ENCODE assay signal across 21 cellular contexts in genomic region chr1:36584874-36585759, GRCh38.
"Had no signal": no experiment of that assay in that cellular context is flagged by ENCODE, and none has a peak within 500 bp of the region (broad histone marks: within the 10 kb centered on the region; RNA-seq: fewer than 3 reads in every experiment).

No MANE protein-coding gene starts in this region.

- FAIRE-seq: bronchial epithelial cell, endothelial cell of umbilical vein had no signal

- H3K27me3 ChIP-seq: ascending aorta had no signal

- H3K4me3 ChIP-seq: ascending aorta, esophagus muscularis mucosa, gastroesophageal sphincter, heart right ventricle, mucosa of descending colon, spleen had no signal

- ATAC-seq: activated T-cell treated with anti-CD3 and anti-CD28 coated beads, Interleukin-2, amount 50 U/mL, for 72 hours; gastroesophageal sphincter; heart right ventricle; mucosa of descending colon had no signal

- DNase-seq: activated CD4-positive, alpha-beta T cell treated with anti-CD3 and anti-CD28 coated beads, Interleukin-2, amount 50 U/mL, for 1 hour; activated CD4-positive, CD25-positive, alpha-beta regulatory T cell treated with anti-CD3 and anti-CD28 coated beads, Interleukin-2, amount 50 U/mL, for 72 hours; activated CD8-positive, alpha-beta memory T cell treated with anti-CD3 and anti-CD28 coated beads for 24 hours; activated CD8-positive, alpha-beta memory T cell treated with anti-CD3 and anti-CD28 coated beads, Interleukin-2, amount 50 U/mL, for 48 hours; activated effector memory CD4-positive, alpha-beta T cell treated with anti-CD3 and anti-CD28 coated beads, Interleukin-2, amount 50 U/mL, for 16 hours; activated naive CD4-positive, alpha-beta T cell treated with anti-CD3 and anti-CD28 coated beads, Interleukin-2, amount 50 U/mL, for 16 hours; activated T-cell treated with anti-CD3 and anti-CD28 coated beads, Interleukin-2, amount 50 U/mL, for 72 hours; effector CD8-positive, alpha-beta T cell; heart right ventricle; immature natural killer cell; mesenchymal stem cell; mucosa of descending colon; naive B cell; spleen; stimulated activated CD4-positive, alpha-beta T cell treated with anti-CD3 and anti-CD28 coated beads, Interleukin-4, amount 100 ng/mL, for 4 hours; stimulated activated naive CD4-positive, alpha-beta T cell had no signal

- H3K9me3 ChIP-seq: ascending aorta, esophagus muscularis mucosa, gastroesophageal sphincter, heart right ventricle, mucosa of descending colon, spleen had no signal

- H3K27ac ChIP-seq: ascending aorta, esophagus muscularis mucosa, gastroesophageal sphincter, heart right ventricle, spleen had no signal

- H3K4me1 ChIP-seq: ascending aorta, gastroesophageal sphincter, heart right ventricle, spleen had no signal

- H3K36me3 ChIP-seq: ascending aorta, esophagus muscularis mucosa, gastroesophageal sphincter, heart right ventricle, spleen had no signal
